Comparison of ENCODE assay signal across 21 cellular contexts in genomic region chr5:128669803-128670202, GRCh38.
A peak's percentile ranks its signal among the peaks of the same experiment; 100 is the strongest.
DNase-seq lines count a peak whose midpoint lies in the region; ATAC-seq and TF ChIP-seq lines count a peak whose summit lies in the region.
"Had no signal": no experiment of that assay in that cellular context is flagged by ENCODE, and none has a peak within 500 bp of the region (broad histone marks: within the 10 kb centered on the region; RNA-seq: fewer than 3 reads in every experiment).

No MANE protein-coding gene starts in this region.

- no peak overlapping the region for H4K8ac ChIP-seq in mesendoderm (ENCODE audit: low read depth, low read length)

- no peak overlapping the region for H2BK5ac ChIP-seq in mesendoderm (ENCODE audit: low read length)

- H4K5ac ChIP-seq in mesendoderm (ENCODE audit: low read length) = no peak overlapping the region

- no peak overlapping the region for H3K23ac ChIP-seq in mesendoderm (ENCODE audit: low read length)

- peaks cover 7% of the 10 kb centered on the region for H3K4me1 ChIP-seq in mesendoderm (ENCODE audit: control insufficient read depth, low read depth, low read length)
- H3K4me1 ChIP-seq: pancreas, stomach, uterus had no signal

- no peak overlapping the region for H2BK120ac ChIP-seq in mesendoderm (ENCODE audit: low read depth, low read length)

- WGBS in mesendoderm (ENCODE audit: extremely low coverage, insufficient coverage, low lambda C conversion rate) = no CpG with 5 or more reads among the region's 2 CpGs

- no peak overlapping the region for H3K4me2 ChIP-seq in mesendoderm (ENCODE audit: low read length)

- H3K18ac ChIP-seq in mesendoderm (ENCODE audit: low read length) = no peak overlapping the region

- peak; percentile 24 for DNase-seq in NCI-H510A treated with DMSO at 0.1 percent for 48 hours (lab: John Stamatoyannopoulos, UW)
- no peak for DNase-seq in NCI-H510A (lab: John Stamatoyannopoulos, UW)
- peak; percentile 49 for DNase-seq in amniotic epithelial cell (ENCODE audit: low read depth)
- DNase-seq in mesendoderm = no peak
- DNase-seq in activated T-cell treated with anti-CD3 and anti-CD28 coated beads, Interleukin-2, amount 50 U/mL, for 72 hours = no peak
- DNase-seq in GM13976 (ENCODE audit: low spot score) = no peak
- no peak for DNase-seq in RWPE1 (ENCODE audit: low spot score)
- DNase-seq: activated naive CD4-positive, alpha-beta T cell treated with anti-CD3 and anti-CD28 coated beads for 36 hours; CD4-positive, CD25-positive, alpha-beta regulatory T cell; endodermal cell; head of caudate nucleus; Kasumi-1; NCI-H187 treated with DMSO at 0.1 percent for 48 hours; NCI-H526 treated with DMSO at 0.1 percent for 48 hours; pancreas; small intestine; stomach; T-cell; uterus had no signal

- no peak for TF ChIP-seq CTCF in GM13976 (IDR thresholded peaks at IDR 0.05; ENCODE audit: borderline replicate concordance, control extremely low read depth, extremely low read depth, insufficient read depth, missing control alignments)
- TF ChIP-seq CTCF in RWPE1 (conservative IDR thresholded peaks at IDR 0.05; ENCODE audit: low read depth) = no peak

- H2AK5ac ChIP-seq in mesendoderm (ENCODE audit: low read length) = no peak overlapping the region

- no peaks in the 10 kb centered on the region for H3K4me1 Mint-ChIP-seq in activated T-cell treated with anti-CD3 and anti-CD28 coated beads, Interleukin-2, amount 50 U/mL, for 72 hours (ENCODE audit: low read depth)
- H3K4me1 Mint-ChIP-seq: CD4-positive, CD25-positive, alpha-beta regulatory T cell; T-cell had no signal

- CTCF ChIA-PET in RWPE1 (lab: Yijun Ruan, JAX) = no interaction called here

- H3K27me3 ChIP-seq in mesendoderm (ENCODE audit: insufficient read depth, low read length, poor library complexity) = no peaks in the 10 kb centered on the region
- H3K27me3 ChIP-seq: pancreas, stomach, uterus had no signal

- no peak overlapping the region for H3K56ac ChIP-seq in mesendoderm (ENCODE audit: low read length)

- no peaks in the 10 kb centered on the region for H3K36me3 ChIP-seq in mesendoderm (ENCODE audit: control insufficient read depth, insufficient read depth, low read length)
- H3K36me3 ChIP-seq: pancreas, stomach, uterus had no signal

- H3K27ac Mint-ChIP-seq in activated T-cell treated with anti-CD3 and anti-CD28 coated beads, Interleukin-2, amount 50 U/mL, for 72 hours = no peak overlapping the region
- H3K27ac Mint-ChIP-seq: activated naive CD4-positive, alpha-beta T cell treated with anti-CD3 and anti-CD28 coated beads for 36 hours; endodermal cell; T-cell; WTC11 had no signal

- ATAC-seq in HG02884 (IDR thresholded peaks at IDR 0.05; ENCODE audit: unreplicated experiment) = peak; percentile 83
- ATAC-seq in activated T-cell treated with anti-CD3 and anti-CD28 coated beads, Interleukin-2, amount 50 U/mL, for 72 hours (replicated peaks in 1 of 2) = no peak
- ATAC-seq: T-cell, WTC11 had no signal

- no peaks in the 10 kb centered on the region for H3K36me3 Mint-ChIP-seq in activated T-cell treated with anti-CD3 and anti-CD28 coated beads, Interleukin-2, amount 50 U/mL, for 72 hours (ENCODE audit: insufficient read depth in 2 of 2)
- H3K36me3 Mint-ChIP-seq: CD4-positive, CD25-positive, alpha-beta regulatory T cell; T-cell; WTC11 had no signal

- H3K79me1 ChIP-seq in mesendoderm (ENCODE audit: low read length) = no peaks in the 10 kb centered on the region

- H3K79me2 ChIP-seq in mesendoderm (ENCODE audit: control insufficient read depth, insufficient read depth, low read length) = no peaks in the 10 kb centered on the region

- POLR2A ChIA-PET in RWPE1 (lab: Yijun Ruan, JAX; ENCODE audit: low non-redundant PET) = no interaction called here

- in situ Hi-C loops in GM13976 (cut with MboI; ENCODE audit: low sequenced_read_pairs, unreplicated experiment) = loop anchor here (25.0 kb wide), 1 partner anchor 458 kb away; no protein-coding TSS in a partner anchor

- no peak overlapping the region for H3K27ac ChIP-seq in mesendoderm (ENCODE audit: low read depth, low read length)
- H3K27ac ChIP-seq in RWPE1 = no peak overlapping the region
- H3K27ac ChIP-seq: pancreas, stomach, uterus had no signal

- H2BK15ac ChIP-seq in mesendoderm (replicated peaks; ENCODE audit: low read depth) = no peak overlapping the region

- H3K4me3 Mint-ChIP-seq in activated T-cell treated with anti-CD3 and anti-CD28 coated beads, Interleukin-2, amount 50 U/mL, for 72 hours = no peak overlapping the region
- H3K4me3 Mint-ChIP-seq: activated naive CD4-positive, alpha-beta T cell treated with anti-CD3 and anti-CD28 coated beads for 36 hours; CD4-positive, CD25-positive, alpha-beta regulatory T cell; endodermal cell; T-cell; WTC11 had no signal

- H3K9me3 Mint-ChIP-seq in activated T-cell treated with anti-CD3 and anti-CD28 coated beads, Interleukin-2, amount 50 U/mL, for 72 hours = peaks cover 3 to 4% of the 10 kb centered on the region in 2 donors
- H3K9me3 Mint-ChIP-seq: activated naive CD4-positive, alpha-beta T cell treated with anti-CD3 and anti-CD28 coated beads for 36 hours; endodermal cell had no signal

- H3K4ac ChIP-seq in mesendoderm (ENCODE audit: low read depth, low read length) = peak overlapping the region; percentile 45

- no peak overlapping the region for H3K4me3 ChIP-seq in mesendoderm (ENCODE audit: low read length)
- H3K4me3 ChIP-seq: pancreas, stomach, uterus had no signal

- H3K9ac ChIP-seq in mesendoderm (ENCODE audit: low read length) = no peak overlapping the region

- no peaks in the 10 kb centered on the region for H3K27me3 Mint-ChIP-seq in activated T-cell treated with anti-CD3 and anti-CD28 coated beads, Interleukin-2, amount 50 U/mL, for 72 hours (ENCODE audit: low read depth)
- H3K27me3 Mint-ChIP-seq: CD4-positive, CD25-positive, alpha-beta regulatory T cell had no signal

Comparison
In these comparisons a context has a peak if more than half of its experiments do, and no peak if none do; other contexts are left out.
1. DNase-seq: peak in NCI-H510A treated with DMSO at 0.1 percent for 48 hours (single experiment) and amniotic epithelial cell (single experiment); none in NCI-H510A (single experiment), mesendoderm (single experiment), activated T-cell treated with anti-CD3 and anti-CD28 coated beads, Interleukin-2, amount 50 U/mL, for 72 hours (0 of 2), GM13976 (single experiment) and RWPE1 (single experiment).